In genomic region chr13:36344886-36345437, GRCh38 we compare ENCODE assay signal across 8 cellular contexts. TPM values are rescaled to one million over a fixed set of nuclear protein-coding genes. Genes with fewer than 3 reads are reported as not detected.
DNase-seq lines count a peak whose midpoint lies in the region; ATAC-seq and TF ChIP-seq lines count a peak whose summit lies in the region.

No MANE protein-coding gene starts in this region.

- CTCF ChIA-PET in AG04449 (lab: Yijun Ruan, JAX) (interaction anchor here (1.5 to 6.2 kb wide), 5 partner anchors 10 to 50 kb away, joined by 3 to 63 read pairs (median 7); no protein-coding TSS in a partner anchor), HEK293 (lab: Yijun Ruan, JAX) (interaction anchor here (1.6 kb wide), 1 partner anchor 62 kb away, joined by 5 read pairs; no protein-coding TSS in a partner anchor)
- CTCF ChIA-PET in activated CD8-positive, alpha-beta T cell treated with anti-CD3 and anti-CD28 coated beads, Interleukin-2, amount 10 ng/mL, durations not matched to agents 7 days and 5 days (lab: Charles Lee) = interaction anchor here (0.7 to 1.9 kb wide), 3 partner anchors 13 to 70 kb away, joined by 3 to 6 read pairs (median 4); no protein-coding TSS in a partner anchor

- TF ChIP-seq CTCF in AG04449 (IDR thresholded peaks at IDR 0.05; ENCODE audit: insufficient read depth, low read length, missing control alignments) (no peak), HEK293 (tag by site-specific recombination; IDR thresholded peaks at IDR 0.05) (no peak), retinal pigment epithelial cell (conservative IDR thresholded peaks at IDR 0.05; ENCODE audit: low read depth, low read length) (no peak)

- H3K36me3 Mint-ChIP-seq in activated CD8-positive, alpha-beta T cell treated with anti-CD3 and anti-CD28 coated beads, Interleukin-2, amount 10 ng/mL, durations not matched to agents 7 days and 5 days (ENCODE audit: low read depth) = no peaks in the 10 kb centered on the region

- DNase-seq in AG04449 (ENCODE audit: low read depth, low spot score) (no peak), glomerular visceral epithelial cell (ENCODE audit: extremely low spot score) (peak; percentile 25), retinal pigment epithelial cell (ENCODE audit: low read depth) (no peak), AG08396 (ENCODE audit: low spot score) (no peak)
- peak; percentile 41 for DNase-seq in activated CD8-positive, alpha-beta T cell treated with anti-CD3 and anti-CD28 coated beads, Interleukin-2, amount 10 ng/mL, durations not matched to agents 7 days and 5 days
- DNase-seq in effector CD8-positive, alpha-beta T cell (lab: John Stamatoyannopoulos, UW) = no peak

- no peaks in the 10 kb centered on the region for H3K27me3 Mint-ChIP-seq in activated CD8-positive, alpha-beta T cell treated with anti-CD3 and anti-CD28 coated beads, Interleukin-2, amount 10 ng/mL, durations not matched to agents 7 days and 5 days (ENCODE audit: low read depth)

- H3K4me3 ChIP-seq in AG04449 (ENCODE audit: low read depth, low read length) (peak overlapping the region; percentile 88), HEK293 (ENCODE audit: low read depth, low read length) (peak overlapping the region; percentile 75), retinal pigment epithelial cell (ENCODE audit: low read length) (peak overlapping the region; percentile 84)

- no peaks in the 10 kb centered on the region for H3K9me3 Mint-ChIP-seq in activated CD8-positive, alpha-beta T cell treated with anti-CD3 and anti-CD28 coated beads, Interleukin-2, amount 10 ng/mL, durations not matched to agents 7 days and 5 days (ENCODE audit: insufficient read depth)

- no peaks in the 10 kb centered on the region for H3K4me1 ChIP-seq in HEK293 (ENCODE audit: control insufficient read depth, insufficient read depth, low read length)

- H3K9me3 ChIP-seq in HEK293 (ENCODE audit: control insufficient read depth, insufficient read depth, low read depth, low read length) = no peaks in the 10 kb centered on the region

- H3K4me3 Mint-ChIP-seq in activated CD8-positive, alpha-beta T cell treated with anti-CD3 and anti-CD28 coated beads, Interleukin-2, amount 10 ng/mL, durations not matched to agents 7 days and 5 days = peak overlapping the region; percentile 79

- no peak for ATAC-seq in activated CD8-positive, alpha-beta T cell treated with anti-CD3 and anti-CD28 coated beads, Interleukin-2, amount 10 ng/mL, durations not matched to agents 7 days and 5 days
- ATAC-seq in HG02759 (IDR thresholded peaks at IDR 0.05; ENCODE audit: unreplicated experiment) = no peak

- peak overlapping the region; percentile 86 for H3K27ac Mint-ChIP-seq in activated CD8-positive, alpha-beta T cell treated with anti-CD3 and anti-CD28 coated beads, Interleukin-2, amount 10 ng/mL, durations not matched to agents 7 days and 5 days

- no peaks in the 10 kb centered on the region for H3K36me3 ChIP-seq in HEK293 (ENCODE audit: control insufficient read depth in 2 of 2, insufficient read depth in 1 of 2, low read length in 2 of 2)

- H3K4me1 Mint-ChIP-seq in activated CD8-positive, alpha-beta T cell treated with anti-CD3 and anti-CD28 coated beads, Interleukin-2, amount 10 ng/mL, durations not matched to agents 7 days and 5 days (ENCODE audit: low read depth) = peaks cover 24% of the 10 kb centered on the region

- POLR2A ChIA-PET in AG04449 (lab: Yijun Ruan, JAX) = no interaction called here
- POLR2A ChIA-PET in HEK293 (lab: Yijun Ruan, JAX) = interaction anchor here (1.0 to 1.1 kb wide), 2 partner anchors 14 to 47 kb away, joined by 3 to 4 read pairs; partner anchors contain the start of gene CCDC169
- POLR2A ChIA-PET in activated CD8-positive, alpha-beta T cell treated with anti-CD3 and anti-CD28 coated beads, Interleukin-2, amount 10 ng/mL, durations not matched to agents 7 days and 5 days (lab: Charles Lee) = no interaction called here

- peak overlapping the region; percentile 96 for H3K27ac ChIP-seq in HEK293 (ENCODE audit: extremely low read depth, low read depth, low read length)

TF ChIP-seq in HEK293, 187 proteins besides CTCF, POLR2A, EP300 and RAD21 (continues in another document):
- TF ChIP-seq ZNF623 (tag by site-specific recombination; IDR thresholded peaks at IDR 0.05) = no peak
- no peak for TF ChIP-seq ZNF48 (tag by site-specific recombination; IDR thresholded peaks at IDR 0.05)
- TF ChIP-seq INSM2 (tag by site-specific recombination; IDR thresholded peaks at IDR 0.05) = no peak
- 0 out of 2 replicates have a peak, but pooled peaks have one; percentile 42 for TF ChIP-seq SCRT2 (tag by site-specific recombination; IDR thresholded peaks at IDR 0.05)
- no peak for TF ChIP-seq KLF10 (tag by site-specific recombination; IDR thresholded peaks at IDR 0.05)
- no peak for TF ChIP-seq ZNF488 (tag by site-specific recombination; IDR thresholded peaks at IDR 0.05)
- TF ChIP-seq ZNF704 (tag by site-specific recombination; IDR thresholded peaks at IDR 0.05) = no peak
- no peak for TF ChIP-seq ZNF549 (tag by site-specific recombination; IDR thresholded peaks at IDR 0.05)
- no peak for TF ChIP-seq ZNF24 (tag by site-specific recombination; IDR thresholded peaks at IDR 0.05)
- TF ChIP-seq HOXD13 (CRISPR knock-in tag; IDR thresholded peaks at IDR 0.05; ENCODE audit: borderline replicate concordance) = no peak
- no peak for TF ChIP-seq ZNF501 (tag by site-specific recombination; IDR thresholded peaks at IDR 0.05)
- TF ChIP-seq ZNF560 (tag by site-specific recombination; IDR thresholded peaks at IDR 0.05; ENCODE audit: borderline replicate concordance) = no peak
- TF ChIP-seq ELK4 (IDR thresholded peaks at IDR 0.05; ENCODE audit: borderline replicate concordance, low read depth, low read length) = no peak
- no peak for TF ChIP-seq ZFP37 (tag by site-specific recombination; IDR thresholded peaks at IDR 0.05)
- TF ChIP-seq PRDM6 (tag by site-specific recombination; IDR thresholded peaks at IDR 0.05) = no peak
- TF ChIP-seq MYNN (tag by site-specific recombination; IDR thresholded peaks at IDR 0.05; ENCODE audit: borderline replicate concordance) = no peak

RNA-seq across cellular contexts. Expression of gene SPART, which starts 1.2 kb away (rescaled TPM):
- 10 to 100 TPM; 16.3 to 16.6 TPM for total RNA-seq in activated CD8-positive, alpha-beta T cell treated with anti-CD3 and anti-CD28 coated beads, Interleukin-2, amount 10 ng/mL, durations not matched to agents 7 days and 5 days

RNA-seq across cellular contexts. Expression of gene CCDC169, which starts 47.3 kb away (rescaled TPM):
- not detected for total RNA-seq in activated CD8-positive, alpha-beta T cell treated with anti-CD3 and anti-CD28 coated beads, Interleukin-2, amount 10 ng/mL, durations not matched to agents 7 days and 5 days

Comparison
In these comparisons a context has a peak if more than half of its experiments do, and no peak if none do; other contexts are left out.
1. DNase-seq: peak in activated CD8-positive, alpha-beta T cell treated with anti-CD3 and anti-CD28 coated beads, Interleukin-2, amount 10 ng/mL, durations not matched to agents 7 days and 5 days (single experiment) and glomerular visceral epithelial cell (single experiment); none in AG04449 (single experiment), retinal pigment epithelial cell (single experiment), effector CD8-positive, alpha-beta T cell (single experiment) and AG08396 (single experiment).
2. Peak in every context shown above with its lines, with median percentiles within 50 percentile points of each other: H3K4me3 ChIP-seq.